8 cellular contexts compared by ENCODE assay signal in the genomic region with DNA sequence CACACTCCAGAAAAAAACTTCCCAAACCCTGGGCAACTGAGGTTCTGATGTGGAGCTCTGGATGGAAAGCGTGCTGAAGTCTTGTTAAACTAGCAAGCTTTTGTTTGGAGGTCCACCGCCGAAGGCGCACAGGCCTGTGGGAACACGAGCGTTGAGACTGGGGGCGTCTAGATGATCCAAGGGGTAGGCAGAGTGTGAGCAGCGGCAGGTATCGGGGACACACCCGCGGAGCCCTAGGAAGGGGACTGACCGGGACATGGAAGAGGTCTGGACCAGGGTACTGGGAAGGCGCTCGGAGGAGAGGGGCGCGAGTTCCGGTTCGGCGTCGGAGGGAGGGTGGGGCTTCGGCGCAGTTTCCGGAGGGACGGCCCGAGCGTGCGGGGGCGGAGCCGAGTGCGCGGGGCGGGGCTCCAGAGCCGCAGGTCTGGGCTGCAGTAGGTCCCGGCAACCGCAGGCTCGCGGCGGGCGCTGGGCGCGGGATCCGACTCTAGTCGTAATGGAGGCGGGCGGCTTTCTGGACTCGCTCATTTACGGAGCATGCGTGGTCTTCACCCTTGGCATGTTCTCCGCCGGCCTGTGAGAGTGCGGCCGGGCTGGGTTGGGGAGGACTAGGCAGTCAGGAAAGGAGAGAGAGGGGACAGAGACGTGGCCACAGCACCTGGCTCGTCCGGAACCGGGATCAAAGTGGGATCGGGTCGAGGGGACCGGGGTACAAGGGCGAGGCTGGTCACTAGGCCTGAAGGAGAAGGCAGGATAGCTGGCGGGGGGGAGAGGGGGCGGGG. TPM values are rescaled to one million over a fixed set of nuclear protein-coding genes. Genes with fewer than 3 reads are reported as not detected.
DNase-seq lines count a peak whose midpoint lies in the region; FAIRE-seq and TF ChIP-seq lines count a peak whose summit lies in the region.

Gene SLC50A1 (plus strand): TSS at position 437 of the 782 bp plus-strand sequence. CDS start 60 bp downstream, at position 497.

- peak; percentile 95 for TF ChIP-seq POLR2A in NB4 (IDR thresholded peaks at IDR 0.05; ENCODE audit: extremely low read depth, insufficient read length)

- H3K27ac ChIP-seq in substantia nigra (ENCODE audit: low read depth, low read length, poor library complexity, severe bottlenecking): peak within 1 kb of the TSS; percentile 96

- peak within 1 kb of the TSS; percentile 95 for H3K4me3 Mint-ChIP-seq in HFFc6

- H3K4me3 ChIP-seq in NB4 (ENCODE audit: low read depth, low read length): peak within 1 kb of the TSS; percentile 85

- H3K27ac Mint-ChIP-seq in HFFc6: peak within 1 kb of the TSS; percentile 99

- peaks cover 2% of the 10 kb centered on the region for H3K27me3 Mint-ChIP-seq in HFFc6 (ENCODE audit: insufficient read depth)

- peaks cover 14% of the 10 kb centered on the region for H3K36me3 Mint-ChIP-seq in HFFc6 (ENCODE audit: low read depth)

- peak; percentile 98 for DNase-seq in GM03348 (ENCODE audit: low spot score)
- peak; percentile 94 for DNase-seq in HFFc6
- peak; percentile 95 for DNase-seq in NB4 (ENCODE audit: low read depth)
- DNase-seq in SK-N-DZ (ENCODE audit: low spot score): peak; percentile 96
- peak; percentile 92 for DNase-seq in activated naive CD4-positive, alpha-beta T cell treated with Interleukin-2 at 50 U/mL for 16 hours
- peak; percentile 89 to 93 for DNase-seq in frontal cortex (ENCODE audit: low spot score in 2 of 2)
- peak; percentile 55 for DNase-seq in non-pigmented ciliary epithelial cell (ENCODE audit: low read depth)
- peak; percentile 59 to 96 (median 84) for DNase-seq in substantia nigra (lab: John Stamatoyannopoulos, UW)

- TF ChIP-seq CTCF in HFFc6 (IDR thresholded peaks at IDR 0.05) (no peak), NB4 (IDR thresholded peaks at IDR 0.05; ENCODE audit: low read depth, low read length) (no peak)

- no peak for FAIRE-seq in frontal cortex (lab: Jason Lieb, UNC)

- peaks cover 36% of the 10 kb centered on the region for H3K4me1 Mint-ChIP-seq in HFFc6 (ENCODE audit: low read depth)

- no peaks in the 10 kb centered on the region for H3K9me3 Mint-ChIP-seq in HFFc6

RNA-seq across cellular contexts. Expression of gene SLC50A1, which starts in this region (rescaled TPM):
- total RNA-seq in HFFc6 (2021; fragmentation: NEBNext Ultra II Directional; extraction: Animal tissue kit (Norgen Biotek cat#: 25700)): 10 to 100 TPM; 23.5 to 36.4 (median 29.5) TPM
- polyA plus RNA-seq in SK-N-DZ (2014; cell fraction: cytosol; rRNA removed): 37.2 and 42.8 TPM in 2 replicates
- polyA plus RNA-seq in SK-N-DZ (2014; cell fraction: nucleus; rRNA removed): 18.7 and 19.9 TPM in 2 replicates
- 4.9 TPM for total RNA-seq in frontal cortex

Comparison
In these comparisons a context has a peak if more than half of its experiments do, and no peak if none do; other contexts are left out.
1. Peak in every context shown above with its lines: DNase-seq, H3K4me3 ChIP-seq and H3K27ac ChIP-seq.